In the genomic region with DNA sequence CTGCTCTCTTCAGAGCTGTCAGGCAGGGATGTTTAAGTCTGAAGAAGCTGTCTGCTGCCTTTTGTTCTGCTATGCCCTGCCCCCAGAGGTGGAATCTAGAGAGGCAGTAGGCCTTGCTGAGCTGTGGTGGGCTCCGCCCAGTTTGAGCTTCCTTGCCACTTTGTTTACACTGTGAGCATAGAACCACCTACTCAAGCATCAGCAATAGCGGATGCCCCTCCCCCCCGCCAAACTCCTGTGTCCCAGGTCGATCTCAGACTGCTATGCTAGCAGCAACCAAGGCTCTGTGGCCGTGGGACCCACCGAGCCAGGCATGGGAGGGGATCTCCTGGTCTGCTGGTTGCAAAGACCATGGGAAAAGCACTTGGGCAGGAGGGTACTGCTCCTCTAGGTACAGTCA, we compare ENCODE assay signal across 8 cellular contexts.
DNase-seq lines count a peak whose midpoint lies in the region; ATAC-seq and TF ChIP-seq lines count a peak whose summit lies in the region.
"Not testable (repeated sequence)": the region's sequence is repeated elsewhere in the genome, so short reads cannot be mapped to it uniquely, and the experiment has no call there.

No MANE protein-coding gene starts in this region.

- POLR2A ChIA-PET in PC-3 (lab: Charles Lee; ENCODE audit: unreplicated experiment), result interaction anchor here (0.5 kb wide), 1 partner anchor 1070 kb away, joined by 9 read pairs; no protein-coding TSS in a partner anchor
- POLR2A ChIA-PET in activated CD8-positive, alpha-beta T cell treated with anti-CD3 and anti-CD28 coated beads, Interleukin-2, amount 10 ng/mL, durations not matched to agents 7 days and 5 days (lab: Charles Lee), result not testable (repeated sequence)

- H3K18ac ChIP-seq in neuronal stem cell (ENCODE audit: low read length), result not testable (repeated sequence)

- DNase-seq in ELF-1 (ENCODE audit: low read depth, low spot score), result peak; percentile 92
- peak; percentile 45 for DNase-seq in PC-3
- peak; percentile 16 for DNase-seq in activated CD4-positive, CD25-positive, alpha-beta regulatory T cell treated with anti-CD3 and anti-CD28 coated beads, Interleukin-2, amount 50 U/mL, for 16 hours (ENCODE audit: low read depth, low spot score)
- peak; percentile 77 for DNase-seq in activated CD8-positive, alpha-beta T cell treated with anti-CD3 and anti-CD28 coated beads, Interleukin-2, amount 10 ng/mL, durations not matched to agents 7 days and 5 days
- DNase-seq in activated gamma-delta T cell treated with Interleukin-2 at 50 U/mL for 16 hours, result peak; percentile 32
- DNase-seq in endodermal cell, result peak; percentile 91
- not testable (repeated sequence) for DNase-seq in neuronal stem cell (ENCODE audit: low spot score)
- DNase-seq in stimulated activated naive CD4-positive, alpha-beta T cell (lab: John Stamatoyannopoulos, UW), result peak; percentile 38 to 83 (median 72)

- not testable (repeated sequence) for H3K23ac ChIP-seq in neuronal stem cell (ENCODE audit: low read depth, low read length, poor library complexity)

- H2BK15ac ChIP-seq in neuronal stem cell (ENCODE audit: low read length), result peak overlapping the region; percentile 43

- H2BK120ac ChIP-seq in neuronal stem cell (ENCODE audit: low read depth, low read length), result not testable (repeated sequence)

- H3K79me1 ChIP-seq in neuronal stem cell (ENCODE audit: low read depth, low read length), result not testable (repeated sequence)

- H3K4me1 ChIP-seq in PC-3 (ENCODE audit: insufficient read depth, low read length); endodermal cell (ENCODE audit: control insufficient read depth, insufficient read depth, low read length); neuronal stem cell (ENCODE audit: control insufficient read depth in 2 of 2, insufficient read depth in 1 of 2, low read depth in 1 of 2, low read length in 2 of 2): not testable (repeated sequence)

- not testable (repeated sequence) for H3K36me3 Mint-ChIP-seq in activated CD8-positive, alpha-beta T cell treated with anti-CD3 and anti-CD28 coated beads, Interleukin-2, amount 10 ng/mL, durations not matched to agents 7 days and 5 days (ENCODE audit: low read depth)
- H3K36me3 Mint-ChIP-seq in endodermal cell (ENCODE audit: low read depth), result peaks cover 16% of the 10 kb centered on the region

- not testable (repeated sequence) for H3K4me3 ChIP-seq in PC-3 (ENCODE audit: low read length); endodermal cell (ENCODE audit: low read length); neuronal stem cell (ENCODE audit: low read length in 2 of 2)

- intact Hi-C loops in PC-3 (cut with micrococcal nuclease), result not testable (repeated sequence)

- H4K91ac ChIP-seq in neuronal stem cell (ENCODE audit: low read depth, low read length, poor library complexity), result not testable (repeated sequence)

- H3K4me2 ChIP-seq in PC-3 (ENCODE audit: low read length); neuronal stem cell (ENCODE audit: insufficient read depth, low read length, poor library complexity, severe bottlenecking): not testable (repeated sequence)

- not testable (repeated sequence) for H3K27ac Mint-ChIP-seq in activated CD8-positive, alpha-beta T cell treated with anti-CD3 and anti-CD28 coated beads, Interleukin-2, amount 10 ng/mL, durations not matched to agents 7 days and 5 days; endodermal cell

- H4K8ac ChIP-seq in neuronal stem cell (ENCODE audit: low read depth, low read length), result not testable (repeated sequence)

- TF ChIP-seq CTCF in PC-3 (conservative IDR thresholded peaks at IDR 0.05; ENCODE audit: low read depth, low read length), result not testable (repeated sequence)
- TF ChIP-seq CTCF in endodermal cell (conservative IDR thresholded peaks at IDR 0.05), result peak; percentile 52

- BruUV-seq in PC-3 (replicated peaks; lab: Mats Ljungman, UMichigan), result not testable (repeated sequence)

- H3K27ac ChIP-seq in PC-3 (ENCODE audit: low read length); endodermal cell (ENCODE audit: low read depth, low read length); neuronal stem cell (replicated peaks; ENCODE audit: low read length): not testable (repeated sequence)

- H2BK12ac ChIP-seq in neuronal stem cell (ENCODE audit: low read length), result not testable (repeated sequence)

- H3K9me2 ChIP-seq in PC-3 (replicated peaks; ENCODE audit: low read length), result not testable (repeated sequence)

- H3K4me1 Mint-ChIP-seq in activated CD8-positive, alpha-beta T cell treated with anti-CD3 and anti-CD28 coated beads, Interleukin-2, amount 10 ng/mL, durations not matched to agents 7 days and 5 days (ENCODE audit: low read depth), result peaks cover 14% of the 10 kb centered on the region
- H3K4me1 Mint-ChIP-seq in endodermal cell, result not testable (repeated sequence)

- H3K27me3 ChIP-seq in PC-3 (ENCODE audit: low read length); endodermal cell (ENCODE audit: control insufficient read depth, insufficient read depth, low read length, poor library complexity, severe bottlenecking); neuronal stem cell (ENCODE audit: control insufficient read depth in 3 of 3, insufficient read depth in 3 of 3, low read depth in 1 of 3, low read length in 3 of 3): not testable (repeated sequence)

- H3K9me3 Mint-ChIP-seq in activated CD8-positive, alpha-beta T cell treated with anti-CD3 and anti-CD28 coated beads, Interleukin-2, amount 10 ng/mL, durations not matched to agents 7 days and 5 days (ENCODE audit: insufficient read depth), result not testable (repeated sequence)
- H3K9me3 Mint-ChIP-seq in endodermal cell, result peaks cover 27% of the 10 kb centered on the region

- peak overlapping the region; percentile 26; the same call in 1 of the 2 replicates for H2AFZ ChIP-seq in PC-3 (ENCODE audit: low read length)
- H2AFZ ChIP-seq in neuronal stem cell (ENCODE audit: low read length), result not testable (repeated sequence)

- H3K9me3 ChIP-seq in PC-3 (ENCODE audit: low read length); endodermal cell (ENCODE audit: control insufficient read depth, low read length); neuronal stem cell (replicated peaks in 1 of 2; ENCODE audit: control insufficient read depth in 2 of 2, insufficient read depth in 1 of 2, low read depth in 1 of 2, low read length in 2 of 2): not testable (repeated sequence)

- H2BK5ac ChIP-seq in neuronal stem cell (ENCODE audit: low read length), result not testable (repeated sequence)

- CTCF ChIA-PET in PC-3 (lab: Charles Lee), result not testable (repeated sequence)
- CTCF ChIA-PET in activated CD8-positive, alpha-beta T cell treated with anti-CD3 and anti-CD28 coated beads, Interleukin-2, amount 10 ng/mL, durations not matched to agents 7 days and 5 days (lab: Charles Lee), result interaction anchor here (1.0 to 4.3 kb wide), 2 partner anchors 93 to 241 kb away, joined by 5 to 23 read pairs; no protein-coding TSS in a partner anchor

- not testable (repeated sequence) for H3K79me2 ChIP-seq in PC-3 (ENCODE audit: low read length)

- not testable (repeated sequence) for H3K4ac ChIP-seq in neuronal stem cell (ENCODE audit: low read length)

- WGBS in endodermal cell (ENCODE audit: insufficient coverage in 1 of 2, insufficient read length in 1 of 2), 2 experiments, result 85% methylated on average over 6 of the region's 6 CpGs; no CpG with 5 or more reads in 1 of the 2 experiments
- no CpG with 5 or more reads among the region's 6 CpGs for WGBS in neuronal stem cell (ENCODE audit: extremely low coverage in 2 of 2, insufficient read length in 2 of 2, insufficient replicate concordance in 1 of 2), 2 donors

- not testable (repeated sequence) for H3F3A ChIP-seq in PC-3 (ENCODE audit: low read length, unreplicated experiment)

- H3K9ac ChIP-seq in PC-3 (ENCODE audit: low read length); endodermal cell (ENCODE audit: extremely low read depth, low read length, poor library complexity, severe bottlenecking); neuronal stem cell (ENCODE audit: low read depth, low read length, poor library complexity): not testable (repeated sequence)

- H3K27me3 Mint-ChIP-seq in activated CD8-positive, alpha-beta T cell treated with anti-CD3 and anti-CD28 coated beads, Interleukin-2, amount 10 ng/mL, durations not matched to agents 7 days and 5 days (ENCODE audit: low read depth); endodermal cell (ENCODE audit: insufficient read depth): not testable (repeated sequence)

- not testable (repeated sequence) for H2AK5ac ChIP-seq in neuronal stem cell (ENCODE audit: low read depth, low read length)

- not testable (repeated sequence) for H3K14ac ChIP-seq in neuronal stem cell (ENCODE audit: low read length)

- H4K20me1 ChIP-seq in PC-3 (ENCODE audit: low read length), result not testable (repeated sequence)

- not testable (repeated sequence) for H3K36me3 ChIP-seq in PC-3 (ENCODE audit: low read depth, low read length); endodermal cell (ENCODE audit: control insufficient read depth, insufficient read depth, low read length); neuronal stem cell (replicated peaks in 1 of 2; ENCODE audit: control insufficient read depth in 2 of 2, insufficient read depth in 2 of 2, low read length in 2 of 2)

- ATAC-seq in PC-3; activated CD8-positive, alpha-beta T cell treated with anti-CD3 and anti-CD28 coated beads, Interleukin-2, amount 10 ng/mL, durations not matched to agents 7 days and 5 days: not testable (repeated sequence)

- H3K4me3 Mint-ChIP-seq in activated CD8-positive, alpha-beta T cell treated with anti-CD3 and anti-CD28 coated beads, Interleukin-2, amount 10 ng/mL, durations not matched to agents 7 days and 5 days; endodermal cell: not testable (repeated sequence)
